22 cellular contexts compared by ENCODE assay signal in the genomic region with DNA sequence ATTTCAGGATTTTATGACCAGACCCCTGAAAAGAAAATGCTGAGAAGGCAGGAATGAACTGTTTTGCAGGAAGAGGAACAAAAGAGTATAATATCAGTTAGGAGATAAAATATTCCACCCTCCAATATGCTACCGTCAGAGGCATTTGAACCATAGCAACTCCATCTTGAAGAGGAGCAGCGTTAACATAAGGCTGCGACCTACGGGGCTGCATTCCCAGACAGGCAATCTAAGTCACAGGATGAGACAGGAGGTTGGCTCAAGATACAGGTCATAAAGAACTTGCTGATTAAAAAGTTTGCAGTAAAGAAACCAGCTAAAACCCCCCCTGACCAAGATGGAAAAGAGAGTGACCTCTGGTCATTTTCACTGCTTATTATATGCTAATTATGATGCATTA. TPM values are rescaled to one million over a fixed set of nuclear protein-coding genes. Genes with fewer than 3 reads are reported as not detected.
DNase-seq lines count a peak whose midpoint lies in the region; ATAC-seq, FAIRE-seq and TF ChIP-seq lines count a peak whose summit lies in the region.
"Had no signal": no experiment of that assay in that cellular context is flagged by ENCODE, and none has a peak within 500 bp of the region (broad histone marks: within the 10 kb centered on the region; RNA-seq: fewer than 3 reads in every experiment).

No MANE protein-coding gene starts in this region.

- no peak for TF ChIP-seq EP300 in A549 (IDR thresholded peaks at IDR 0.05)

- H3K9me3 Mint-ChIP-seq in activated CD4-positive, alpha-beta T cell treated with anti-CD3 and anti-CD28 coated beads, Interleukin-2, amount 10 ng/mL, durations not matched to agents 24 days and 14 days: no peaks in the 10 kb centered on the region
- no peaks in the 10 kb centered on the region for H3K9me3 Mint-ChIP-seq in naive thymus-derived CD4-positive, alpha-beta T cell
- H3K9me3 Mint-ChIP-seq: CD8-positive, alpha-beta T cell; IgD-negative memory B cell had no signal

- H2AFZ ChIP-seq in GM23248 (0 out of 2 replicates have a peak overlapping the region, but pooled peaks have one; percentile 3), fibroblast of lung (ENCODE audit: low read length) (peak overlapping the region; percentile 9)

- TF ChIP-seq POLR2A in A549 (IDR thresholded peaks at IDR 0.05; ENCODE audit: low read length): no peak

- no peak overlapping the region for H3K4me3 Mint-ChIP-seq in activated CD4-positive, alpha-beta T cell treated with anti-CD3 and anti-CD28 coated beads, Interleukin-2, amount 10 ng/mL, durations not matched to agents 24 days and 14 days
- no peak overlapping the region for H3K4me3 Mint-ChIP-seq in naive thymus-derived CD4-positive, alpha-beta T cell
- H3K4me3 Mint-ChIP-seq: CD14-positive monocyte; CD8-positive, alpha-beta T cell; IgD-negative memory B cell had no signal

- ATAC-seq in A549 (no peak), HG02870 (IDR thresholded peaks at IDR 0.05; ENCODE audit: unreplicated experiment) (no peak), GM18858 (IDR thresholded peaks at IDR 0.05; ENCODE audit: unreplicated experiment) (no peak)
- no peak for ATAC-seq in naive thymus-derived CD4-positive, alpha-beta T cell
- ATAC-seq: CD8-positive, alpha-beta T cell had no signal

- TF ChIP-seq CTCF in A549 (IDR thresholded peaks at IDR 0.05) (no peak), fibroblast of lung (conservative IDR thresholded peaks at IDR 0.05 in 1 of 2, IDR thresholded peaks at IDR 0.05 in 1 of 2; ENCODE audit: low read depth in 1 of 2, low read length in 2 of 2) (no peak)

- H3K9me3 ChIP-seq in A549 (no peaks in the 10 kb centered on the region), GM23248 (ENCODE audit: low read depth) (no peaks in the 10 kb centered on the region), fibroblast of lung (ENCODE audit: control insufficient read depth, insufficient read depth, low read depth, low read length) (no peaks in the 10 kb centered on the region)
- H3K9me3 ChIP-seq in naive thymus-derived CD4-positive, alpha-beta T cell (ENCODE audit: control insufficient read depth in 2 of 3, low read length in 3 of 3): no peaks in the 10 kb centered on the region

- H3K27ac Mint-ChIP-seq in activated CD4-positive, alpha-beta T cell treated with anti-CD3 and anti-CD28 coated beads, Interleukin-2, amount 10 ng/mL, durations not matched to agents 24 days and 14 days: no peak overlapping the region
- no peak overlapping the region for H3K27ac Mint-ChIP-seq in naive thymus-derived CD4-positive, alpha-beta T cell
- H3K27ac Mint-ChIP-seq: CD14-positive monocyte; CD8-positive, alpha-beta T cell; IgD-negative memory B cell had no signal

- no peaks in the 10 kb centered on the region for H3K9me2 ChIP-seq in GM23248 (ENCODE audit: insufficient read depth)

- H3K36me3 Mint-ChIP-seq in activated CD4-positive, alpha-beta T cell treated with anti-CD3 and anti-CD28 coated beads, Interleukin-2, amount 10 ng/mL, durations not matched to agents 24 days and 14 days (ENCODE audit: low read depth): no peaks in the 10 kb centered on the region
- no peaks in the 10 kb centered on the region for H3K36me3 Mint-ChIP-seq in naive thymus-derived CD4-positive, alpha-beta T cell
- H3K36me3 Mint-ChIP-seq: CD14-positive monocyte; CD8-positive, alpha-beta T cell had no signal

- H3K27me3 ChIP-seq in GM23248 (replicated peaks; ENCODE audit: insufficient read depth) (no peaks in the 10 kb centered on the region), fibroblast of lung (ENCODE audit: control insufficient read depth, insufficient read depth, low read length) (no peaks in the 10 kb centered on the region)
- H3K27me3 ChIP-seq in naive thymus-derived CD4-positive, alpha-beta T cell (ENCODE audit: control insufficient read depth in 2 of 2, insufficient read depth in 2 of 2, low read length in 2 of 2): peaks cover 0 to 3% of the 10 kb centered on the region in 2 donors

- H3K4me3 ChIP-seq in A549: no peak overlapping the region
- H3K4me3 ChIP-seq in GM23248: no peak overlapping the region
- peak overlapping the region in 1 of 4 experiments; percentile 5 for H3K4me3 ChIP-seq in fibroblast of lung (replicated peaks in 1 of 4; ENCODE audit: control extremely low read depth in 1 of 4, insufficient read depth in 1 of 4, low read depth in 3 of 4, low read length in 4 of 4)
- H3K4me3 ChIP-seq in naive thymus-derived CD4-positive, alpha-beta T cell (ENCODE audit: low read length): no peak overlapping the region

- FAIRE-seq in A549 (lab: Jason Lieb, UNC): no peak
- FAIRE-seq: D721Med, G401.6, GM12891 had no signal

- no peak overlapping the region for H3K9ac ChIP-seq in GM23248
- H3K9ac ChIP-seq in fibroblast of lung (ENCODE audit: insufficient read depth, low read length): no peak overlapping the region

- H3K27ac ChIP-seq in A549 (no peak overlapping the region), GM23248 (no peak overlapping the region), fibroblast of lung (ENCODE audit: insufficient read depth, low read length) (no peak overlapping the region)
- no peak overlapping the region for H3K27ac ChIP-seq in naive thymus-derived CD4-positive, alpha-beta T cell (ENCODE audit: low read depth, low read length)

- POLR2A ChIA-PET in A549 (lab: Yijun Ruan, JAX): no interaction called here
- POLR2A ChIA-PET in naive thymus-derived CD4-positive, alpha-beta T cell (lab: Charles Lee): no interaction called here

- no peaks in the 10 kb centered on the region for H3K4me1 Mint-ChIP-seq in activated CD4-positive, alpha-beta T cell treated with anti-CD3 and anti-CD28 coated beads, Interleukin-2, amount 10 ng/mL, durations not matched to agents 24 days and 14 days
- no peaks in the 10 kb centered on the region for H3K4me1 Mint-ChIP-seq in naive thymus-derived CD4-positive, alpha-beta T cell
- H3K4me1 Mint-ChIP-seq: CD14-positive monocyte, IgD-negative memory B cell had no signal

- H4K20me1 ChIP-seq in GM23248 (ENCODE audit: insufficient read depth) (no peaks in the 10 kb centered on the region), fibroblast of lung (ENCODE audit: control insufficient read depth, extremely low read depth, insufficient read depth, low read length) (no peaks in the 10 kb centered on the region)

- H3K4me1 ChIP-seq in A549: no peaks in the 10 kb centered on the region
- H3K4me1 ChIP-seq in GM23248 (ENCODE audit: insufficient read depth): no peaks in the 10 kb centered on the region
- no peaks in the 10 kb centered on the region for H3K4me1 ChIP-seq in fibroblast of lung (ENCODE audit: control insufficient read depth, extremely low read depth, insufficient read depth, low read length)
- H3K4me1 ChIP-seq in naive thymus-derived CD4-positive, alpha-beta T cell (ENCODE audit: control insufficient read depth in 2 of 2, insufficient read depth in 2 of 2, low read length in 2 of 2): no peaks in the 10 kb centered on the region

- H3K4me2 ChIP-seq in A549: peak overlapping the region; percentile 21; the same call in 1 of the 3 replicates
- no peak overlapping the region for H3K4me2 ChIP-seq in GM23248 (ENCODE audit: unreplicated experiment)
- H3K4me2 ChIP-seq in fibroblast of lung (ENCODE audit: extremely low read depth, insufficient read depth, low read length): peak overlapping the region; percentile 25

- 19% methylated on average over 4 of the region's 4 CpGs for WGBS in A549 (ENCODE audit: missing lambda C conversion rate)
- 48 to 50% methylated on average over 4 of the region's 4 CpGs for WGBS in GM23248 (ENCODE audit: low coverage in 1 of 2, low lambda C conversion rate in 2 of 2, missing lambda C conversion rate in 2 of 2), 2 experiments

- in situ Hi-C loops in GM23248 (cut with MboI): no loop called here

- H3F3A ChIP-seq in GM23248 (ENCODE audit: insufficient read depth): no peaks in the 10 kb centered on the region

- DNase-seq in A549 (ENCODE audit: low read depth in 1 of 2, low spot score in 1 of 2) (no peak), GM23248 (no peak), NCI-H69 (lab: John Stamatoyannopoulos, UW) (peak; percentile 69), fibroblast of lung (ENCODE audit: low read depth in 2 of 2) (no peak)
- DNase-seq in activated CD4-positive, alpha-beta T cell treated with anti-CD3 and anti-CD28 coated beads, Interleukin-2, amount 10 ng/mL, durations not matched to agents 24 days and 14 days: no peak
- DNase-seq in naive thymus-derived CD4-positive, alpha-beta T cell: no peak
- DNase-seq: CD8-positive, alpha-beta T cell; COR-L47; DMS153; DMS79 treated with DMSO at 0.1 percent for 48 hours; EL; HCEC 1CT had no signal

- H3K27me3 Mint-ChIP-seq in activated CD4-positive, alpha-beta T cell treated with anti-CD3 and anti-CD28 coated beads, Interleukin-2, amount 10 ng/mL, durations not matched to agents 24 days and 14 days: peaks cover 17% of the 10 kb centered on the region
- H3K27me3 Mint-ChIP-seq in naive thymus-derived CD4-positive, alpha-beta T cell: peaks cover 13 to 40% (median 25%) of the 10 kb centered on the region in 5 donors

- no peak for TF ChIP-seq RAD21 in A549 (conservative IDR thresholded peaks at IDR 0.05 in 1 of 2, IDR thresholded peaks at IDR 0.05 in 1 of 2)

- H3K79me2 ChIP-seq in GM23248 (ENCODE audit: insufficient read depth): no peaks in the 10 kb centered on the region
- no peaks in the 10 kb centered on the region for H3K79me2 ChIP-seq in fibroblast of lung (ENCODE audit: control insufficient read depth, insufficient read depth, low read length)

- intact Hi-C loops in activated CD4-positive, alpha-beta T cell treated with anti-CD3 and anti-CD28 coated beads, Interleukin-2, amount 10 ng/mL, durations not matched to agents 24 days and 14 days (cut with micrococcal nuclease): no loop called here
- intact Hi-C loops in naive thymus-derived CD4-positive, alpha-beta T cell (cut with micrococcal nuclease): no loop called here

- CTCF ChIA-PET in A549 (lab: Yijun Ruan, JAX): no interaction called here
- CTCF ChIA-PET in naive thymus-derived CD4-positive, alpha-beta T cell (lab: Charles Lee): no interaction called here

- H3K36me3 ChIP-seq in GM23248 (ENCODE audit: low read depth) (no peaks in the 10 kb centered on the region), fibroblast of lung (ENCODE audit: control insufficient read depth, insufficient read depth, low read length) (no peaks in the 10 kb centered on the region)
- no peaks in the 10 kb centered on the region for H3K36me3 ChIP-seq in naive thymus-derived CD4-positive, alpha-beta T cell (ENCODE audit: control insufficient read depth in 2 of 3, insufficient read depth in 3 of 3, low read length in 3 of 3)

RNA-seq across cellular contexts. Expression of gene CCDC39, which starts 22.9 kb away (rescaled TPM):
- polyA plus RNA-seq in A549 (2011; rRNA removed): not detected in 2 replicates
- not detected in 2 replicates for polyA plus RNA-seq in A549 (2012; cell fraction: cytosol; rRNA removed)
- polyA plus RNA-seq in A549 (2012; cell fraction: nucleus; rRNA removed): not detected in 2 replicates
- polyA plus RNA-seq in A549 (2017; fragmentation: RNase III; extraction: RNeasy Plus Mini Kit Qiagen cat#74134 plus additional on column Dnase treatment): not detected in 3 replicates
- polyA minus RNA-seq in A549 (2011; rRNA and poly(A)+ RNA removed): not detected in 2 replicates
- total RNA-seq in GM23248 (2014; rRNA removed; shearing (Covaris generic)): not detected in 2 replicates
- polyA plus RNA-seq in GM23248 (2016; fragmentation: Nextera tagmentation; extraction: Ambion mirVana): not detected in 2 replicates
- total RNA-seq in fibroblast of lung: under 0.01 TPM in 2 replicates
- not detected in 2 replicates for polyA plus RNA-seq in fibroblast of lung
- not detected in 2 replicates for polyA plus RNA-seq in fibroblast of lung (2012)
- polyA minus RNA-seq in fibroblast of lung (ENCODE audit: low replicate concordance): not detected in 2 replicates
- not detected in 2 replicates for total RNA-seq in activated CD4-positive, alpha-beta T cell treated with anti-CD3 and anti-CD28 coated beads, Interleukin-2, amount 10 ng/mL, durations not matched to agents 24 days and 14 days
- total RNA-seq in naive thymus-derived CD4-positive, alpha-beta T cell: not detected
- not detected for polyA plus RNA-seq in naive thymus-derived CD4-positive, alpha-beta T cell
- total RNA-seq: A172; CD8-positive, alpha-beta T cell; H4 had no signal
- polyA plus RNA-seq: BJ, CD14-positive monocyte, IgD-negative memory B cell had no signal

RNA-seq across cellular contexts. Expression of gene TTC14, which starts 54.4 kb away (rescaled TPM):
- 38.3 and 43.7 TPM in 2 replicates for polyA plus RNA-seq in A549 (2011; rRNA removed)
- polyA plus RNA-seq in A549 (2012; cell fraction: cytosol; rRNA removed): 5.7 and 6.2 TPM in 2 replicates
- polyA plus RNA-seq in A549 (2012; cell fraction: nucleus; rRNA removed): 11.7 and 13.4 TPM in 2 replicates
- 16.4 to 18.7 TPM (median 18.2 TPM) in 3 replicates for polyA plus RNA-seq in A549 (2017; fragmentation: RNase III; extraction: RNeasy Plus Mini Kit Qiagen cat#74134 plus additional on column Dnase treatment)
- polyA minus RNA-seq in A549 (2011; rRNA and poly(A)+ RNA removed): 35.8 and 50.7 TPM in 2 replicates
- total RNA-seq in GM23248 (2014; rRNA removed; shearing (Covaris generic)): 24.4 and 26.0 TPM in 2 replicates
- 17.4 and 21.4 TPM in 2 replicates for polyA plus RNA-seq in GM23248 (2016; fragmentation: Nextera tagmentation; extraction: Ambion mirVana)
- 23.9 and 33.4 TPM in 2 replicates for total RNA-seq in fibroblast of lung
- polyA plus RNA-seq in fibroblast of lung: 15.7 and 24.1 TPM in 2 replicates
- 10.4 and 11.9 TPM in 2 replicates for polyA plus RNA-seq in fibroblast of lung (2012)
- 1.4 and 2.3 TPM in 2 replicates for polyA minus RNA-seq in fibroblast of lung (ENCODE audit: low replicate concordance)
- 42.6 and 46.4 TPM in 2 replicates for total RNA-seq in activated CD4-positive, alpha-beta T cell treated with anti-CD3 and anti-CD28 coated beads, Interleukin-2, amount 10 ng/mL, durations not matched to agents 24 days and 14 days
- total RNA-seq in naive thymus-derived CD4-positive, alpha-beta T cell: 100 to 1,000 TPM in 3 of 5 experiments, 10 to 100 TPM in 2; 76.5 to 201 (median 103) TPM
- polyA plus RNA-seq in naive thymus-derived CD4-positive, alpha-beta T cell: 10 to 100 TPM; 18.7 to 31.9 TPM
